ENCODE assay signal across 8 cellular contexts in genomic region chr15:65791335-65792129, GRCh38. TPM values are rescaled to one million over a fixed set of nuclear protein-coding genes. Genes with fewer than 3 reads are reported as not detected.
A peak's percentile ranks its signal among the peaks of the same experiment; 100 is the strongest.
DNase-seq lines count a peak whose midpoint lies in the region; ATAC-seq, FAIRE-seq and TF ChIP-seq lines count a peak whose summit lies in the region.

No MANE protein-coding gene starts in this region.

- peak overlapping the region; percentile 86 to 90 for H3K27ac Mint-ChIP-seq in T-cell

- no peak for FAIRE-seq in GM12878 (lab: Jason Lieb, UNC)

- intact Hi-C loops in GM12878 (cut with micrococcal nuclease; ENCODE audit: unreplicated experiment): loop anchor here (2.0 to 5.0 kb wide), 3 partner anchors 27 to 489 kb away; partner anchors contain the start of gene RNU5B-1
- intact Hi-C loops in gastrocnemius medialis (cut with DNase I; ENCODE audit: low total_unique reads): loop anchor here (1.0 to 5.0 kb wide), 3 partner anchors 41 to 179 kb away; partner anchors contain the start of genes INTS14 and RAB11A

- SMC1A ChIA-PET in GM12878 (lab: Charles Lee; ENCODE audit: uncharacterized antibody, unreplicated experiment): interaction anchor here (0.6 to 25.5 kb wide), 16 partner anchors 9 to 126 kb away, joined by 3 to 488 read pairs (median 6); no protein-coding TSS in a partner anchor

- no TSS peak for BruUV-seq in GM12878 (replicated peaks; lab: Mats Ljungman, UMichigan)

- TF ChIP-seq CTCF in GM12878 (IDR thresholded peaks at IDR 0.05 in 2 of 3, conservative IDR thresholded peaks at IDR 0.05 in 1 of 3; ENCODE audit: control insufficient read depth in 2 of 3, extremely low read depth in 1 of 3, insufficient read depth in 1 of 3, low read depth in 3 of 3, low read length in 3 of 3): no peak
- TF ChIP-seq CTCF in gastrocnemius medialis (IDR thresholded peaks at IDR 0.05 in 4 of 5, conservative IDR thresholded peaks at IDR 0.05 in 1 of 5): no peak

- CTCF ChIA-PET in T-cell (lab: Charles Lee) (interaction anchor here (0.6 to 3.4 kb wide), 11 partner anchors 9 to 1873 kb away, joined by 3 to 34 read pairs (median 4); partner anchors contain the start of gene RAB11A (in 1 of the 2)), GM12878 (lab: Yijun Ruan, JAX) (interaction anchor here (0.6 to 14.7 kb wide), 8 partner anchors 12 to 199 kb away, joined by 4 to 155 read pairs (median 6); no protein-coding TSS in a partner anchor)

- TF ChIP-seq EP300 in GM12878 (IDR thresholded peaks at IDR 0.05; ENCODE audit: borderline replicate concordance in 1 of 2, control insufficient read depth in 1 of 2, low read depth in 2 of 2, low read length in 2 of 2): no peak

- H3K27me3 ChIP-seq in HUES6 (ENCODE audit: control insufficient read depth, insufficient read depth, low read length): peaks cover 3% of the 10 kb centered on the region; the same call in 1 of the 2 replicates
- no peaks in the 10 kb centered on the region for H3K27me3 ChIP-seq in GM12878 (replicated peaks in 1 of 2; ENCODE audit: control insufficient read depth in 2 of 2, insufficient read depth in 2 of 2, low read length in 1 of 2)
- peaks cover 12% of the 10 kb centered on the region for H3K27me3 ChIP-seq in iPS-18a (ENCODE audit: control insufficient read depth, insufficient read depth, low read length)
- H3K27me3 ChIP-seq in gastrocnemius medialis: no peaks in the 10 kb centered on the region

- H3K36me3 ChIP-seq in HUES6 (ENCODE audit: control insufficient read depth, insufficient read depth, low read length) (no peaks in the 10 kb centered on the region), GM12878 (ENCODE audit: control insufficient read depth in 2 of 2, insufficient read depth in 2 of 2, low read length in 1 of 2) (no peaks in the 10 kb centered on the region), iPS-18a (ENCODE audit: control insufficient read depth, low read depth, low read length) (no peaks in the 10 kb centered on the region), gastrocnemius medialis (no peaks in the 10 kb centered on the region)

- ATAC-seq in GM18858 (IDR thresholded peaks at IDR 0.05; ENCODE audit: unreplicated experiment) (peak; percentile 16), T-cell (replicated peaks in 1 of 4) (peak in 3 of 4 experiments; percentile 26 to 39 (median 32)), GM12878 (peak; percentile 40), gastrocnemius medialis (peak; percentile 40 to 46), GM18519 (IDR thresholded peaks at IDR 0.05; ENCODE audit: low FRiP score, unreplicated experiment) (no peak), HG03571 (IDR thresholded peaks at IDR 0.05; ENCODE audit: unreplicated experiment) (no peak)

- no peaks in the 10 kb centered on the region for H4K20me1 ChIP-seq in GM12878 (ENCODE audit: control insufficient read depth, insufficient read depth)

- H3K4me3 ChIP-seq in HUES6 (ENCODE audit: low read depth, low read length) (peak overlapping the region; percentile 88), GM12878 (peak overlapping the region; percentile 96), iPS-18a (ENCODE audit: low read length) (peak overlapping the region; percentile 77), gastrocnemius medialis (peak overlapping the region; percentile 68 to 100 (median 85))

- in situ Hi-C loops in GM12878 (cut with MboI): loop anchor here (25.0 kb wide), 1 partner anchor 1296 kb away; no protein-coding TSS in a partner anchor
- in situ Hi-C loops in gastrocnemius medialis (cut with MboI; ENCODE audit: low sequenced_read_pairs in 4 of 4): loop anchor here in 2 of 4 donors (5.0 to 10.0 kb wide), 3 partner anchors 41 to 81 kb away; partner anchors contain the start of gene RAB11A (in 1 of the 2)

- H2AFZ ChIP-seq in GM12878 (ENCODE audit: control insufficient read depth, low read depth, low read length): no peak overlapping the region; the same call in 1 of the 2 replicates

- peak overlapping the region; percentile 63; the same call in 1 of the 2 replicates for H3K4me2 ChIP-seq in GM12878 (ENCODE audit: control insufficient read depth, insufficient read depth)

- no peaks in the 10 kb centered on the region for H3K27me3 Mint-ChIP-seq in T-cell

- H3K36me3 Mint-ChIP-seq in T-cell: peaks cover 5% of the 10 kb centered on the region

- H3K27ac ChIP-seq in HUES6 (ENCODE audit: low read depth, low read length) (no peak overlapping the region), GM12878 (ENCODE audit: control insufficient read depth, insufficient read depth) (peak overlapping the region; percentile 89), iPS-18a (ENCODE audit: low read length) (no peak overlapping the region), gastrocnemius medialis (peak overlapping the region; percentile 96 to 100 (median 98))

- H3K9me3 ChIP-seq in HUES6 (ENCODE audit: control insufficient read depth, insufficient read depth, low read depth, low read length): no peaks in the 10 kb centered on the region
- H3K9me3 ChIP-seq in GM12878 (replicated peaks; ENCODE audit: control insufficient read depth, insufficient read depth, low read length): no peaks in the 10 kb centered on the region
- H3K9me3 ChIP-seq in iPS-18a (ENCODE audit: control insufficient read depth, low read depth, low read length): no peaks in the 10 kb centered on the region
- H3K9me3 ChIP-seq in gastrocnemius medialis: no peaks in the 10 kb centered on the region

- H3K9ac ChIP-seq in HUES6 (ENCODE audit: low read length) (peak overlapping the region; percentile 14), GM12878 (ENCODE audit: control insufficient read depth, insufficient read depth, low read length) (peak overlapping the region; percentile 87), iPS-18a (ENCODE audit: low read length) (peak overlapping the region; percentile 36)

- no peak; the same call in 1 of the 2 replicates for TF ChIP-seq POLR2A in GM12878 (IDR thresholded peaks at IDR 0.05; ENCODE audit: low read depth, low read length)
- TF ChIP-seq POLR2A in gastrocnemius medialis (IDR thresholded peaks at IDR 0.05): no peak

- H3K4me1 ChIP-seq in HUES6 (ENCODE audit: control insufficient read depth, insufficient read depth, low read length) (peaks cover 10% of the 10 kb centered on the region), GM12878 (ENCODE audit: control insufficient read depth, insufficient read depth, low read length) (peaks cover 15% of the 10 kb centered on the region), iPS-18a (ENCODE audit: control insufficient read depth, low read depth, low read length) (peaks cover 6% of the 10 kb centered on the region), gastrocnemius medialis (peaks cover 18 to 32% of the 10 kb centered on the region in 2 donors)

- H3K79me2 ChIP-seq in GM12878 (ENCODE audit: control insufficient read depth, insufficient read depth, low read length): peaks cover 65% of the 10 kb centered on the region

- RAD21 ChIA-PET in GM12878 (lab: Charles Lee; ENCODE audit: unreplicated experiment): interaction anchor here (0.7 to 17.7 kb wide), 21 partner anchors 9 to 181 kb away, joined by 3 to 344 read pairs (median 6); partner anchors contain the start of genes INTS14 and RAB11A

- WGBS in GM12878 (ENCODE audit: insufficient coverage, insufficient replicate concordance, low lambda C conversion rate, missing lambda C conversion rate): under 1% methylated on average over 54 of the region's 69 CpGs

- peak overlapping the region; percentile 86 to 91 (median 89) for H3K4me3 Mint-ChIP-seq in T-cell

- H3K9me3 Mint-ChIP-seq in T-cell: no peaks in the 10 kb centered on the region

- peak; percentile 11; the same call in 1 of the 2 replicates for TF ChIP-seq RAD21 in GM12878 (IDR thresholded peaks at IDR 0.05; ENCODE audit: insufficient read depth, low read depth, low read length)

- POLR2A ChIA-PET in T-cell (lab: Charles Lee): interaction anchor here (0.5 to 4.4 kb wide), 33 partner anchors 8 to 1361 kb away, joined by 3 to 98 read pairs (median 4); partner anchors contain the start of gene RAB11A (in 1 of the 2)
- POLR2A ChIA-PET in GM12878 (lab: Charles Lee): interaction anchor here (0.7 to 14.8 kb wide), 14 partner anchors 9 to 360 kb away, joined by 3 to 260 read pairs (median 4); no protein-coding TSS in a partner anchor

- peaks cover 46 to 61% (median 60%) of the 10 kb centered on the region in 3 donors for H3K4me1 Mint-ChIP-seq in T-cell

- DNase-seq in T-cell (peak in 20 of 34 experiments; percentile 6 to 54 (median 35)), GM12878 (ENCODE audit: low read depth, low spot score) (no peak), gastrocnemius medialis (peak; percentile 50 to 74)

TF ChIP-seq in GM12878, 131 proteins besides CTCF, POLR2A, EP300 and RAD21 (continues in another document):
- peak; percentile 36; the same call in 1 of the 2 replicates for TF ChIP-seq CBFB (IDR thresholded peaks at IDR 0.05; ENCODE audit: low read depth)
- TF ChIP-seq SIX5 (IDR thresholded peaks at IDR 0.05; ENCODE audit: low read depth, low read length, severe bottlenecking): no peak
- no peak for TF ChIP-seq HDAC6 (IDR thresholded peaks at IDR 0.05; ENCODE audit: unreplicated experiment)
- no peak for TF ChIP-seq SUZ12 (IDR thresholded peaks at IDR 0.05; ENCODE audit: unreplicated experiment)
- TF ChIP-seq NRF1 (conservative IDR thresholded peaks at IDR 0.05; ENCODE audit: low read depth, low read length): no peak

RNA-seq across cellular contexts. Expression of gene DENND4A, which starts 0.6 kb away (rescaled TPM):
- total RNA-seq in T-cell (10 to 100 TPM; 49.7 to 76.3 (median 57.1) TPM), GM12878 (2014; rRNA removed) (54.4 and 60.5 TPM in 2 replicates), GM12878 (2014; rRNA removed; fragmentation: Illumina TruSeq; extraction: Trizol) (81.8 and 87.2 TPM in 2 replicates), GM12878 (2021) (46.7 and 50.1 TPM in 2 replicates), gastrocnemius medialis (10 to 100 TPM; 24.4 to 46.4 (median 33.1) TPM)
- 602 and 632 TPM in 2 replicates for total RNA-seq in GM12878 (2013; cell fraction: nucleolus; rRNA removed)
- 10.2 TPM for polyA plus RNA-seq in GM12878 (2011; ENCODE audit: low read depth)
- polyA plus RNA-seq in GM12878 (2011; rRNA removed) (65.3 and 97.9 TPM in 2 replicates), GM12878 (2014; fragmentation: Illumina TruSeq; extraction: Trizol) (39.3 and 49.0 TPM in 2 replicates), GM12878 (2014; fragmentation: Nextera tagmentation; extraction: Ambion mirVana) (10 to 100 TPM; 14.2 to 15.4 TPM), GM12878 (2014; rRNA removed) (28.5 and 28.8 TPM in 2 replicates), GM12878 (2016; fragmentation: Nextera tagmentation; extraction: Ambion mirVana) (10 to 100 TPM; 21.6 to 26.8 TPM)
- polyA plus RNA-seq in GM12878 (2011; cell fraction: cytosol; rRNA removed): 23.4 and 27.1 TPM in 2 replicates
- 56.4 and 58.1 TPM in 2 replicates for polyA plus RNA-seq in GM12878 (2011; cell fraction: nucleus; rRNA removed)
- 23.2 and 28.0 TPM in 2 replicates for polyA plus RNA-seq in GM12878 (2012)
- polyA minus RNA-seq in GM12878 (2011; rRNA and poly(A)+ RNA removed): 188 and 229 TPM in 2 replicates
- 42.9 and 49.6 TPM in 2 replicates for polyA minus RNA-seq in GM12878 (2011; cell fraction: cytosol; rRNA and poly(A)+ RNA removed)
- 120 and 185 TPM in 2 replicates for polyA minus RNA-seq in GM12878 (2011; cell fraction: nucleus; rRNA and poly(A)+ RNA removed)

Comparison
In these comparisons a context has a peak if more than half of its experiments do, and no peak if none do; other contexts are left out.
1. ATAC-seq: peak in GM18858 (single experiment), T-cell (3 of 4), GM12878 (single experiment) and gastrocnemius medialis (2 of 2); none in GM18519 (single experiment) and HG03571 (single experiment).
2. H3K27ac ChIP-seq: peak in GM12878 (single experiment) and gastrocnemius medialis (4 of 4); none in HUES6 (single experiment) and iPS-18a (single experiment).
3. H3K9ac ChIP-seq: peak in every context shown above with its lines; median percentile 87 in GM12878; 36 in iPS-18a; 14 in HUES6.
4. Peak in every context shown above with its lines, with median percentiles within 50 percentile points of each other: H3K4me3 ChIP-seq.